Comparison of ENCODE assay signal across 18 cellular contexts in the genomic region with DNA sequence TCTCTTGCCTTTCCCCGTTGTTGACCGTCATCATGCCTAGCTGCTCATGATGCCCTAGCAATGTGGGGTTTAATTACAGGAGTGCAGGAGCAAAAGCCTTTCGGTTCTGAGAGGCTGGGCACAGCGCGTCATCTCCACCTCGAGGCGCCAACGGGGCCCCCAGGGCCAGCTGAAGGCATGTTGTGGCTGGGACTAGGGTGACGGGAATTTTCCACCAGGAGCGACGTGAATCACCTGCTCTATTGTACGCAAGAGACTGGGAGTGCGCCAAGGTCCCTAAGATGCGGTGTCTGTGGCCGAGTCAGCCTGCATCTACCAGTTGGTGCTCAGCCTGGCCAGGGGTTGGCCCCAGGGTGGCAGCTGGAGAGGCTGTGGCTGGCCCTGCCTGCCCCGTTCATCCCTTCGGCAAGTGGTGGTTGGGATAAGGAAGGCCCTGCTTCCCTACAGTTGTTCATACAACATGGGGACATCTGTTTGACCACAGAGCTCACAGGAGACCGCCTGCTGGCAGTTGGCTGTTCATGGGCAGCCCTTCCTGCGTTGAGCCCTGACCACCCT.
"Had no signal": no experiment of that assay in that cellular context is flagged by ENCODE, and none has a peak within 500 bp of the region (broad histone marks: within the 10 kb centered on the region; RNA-seq: fewer than 3 reads in every experiment).

No MANE protein-coding gene starts in this region.

- DNase-seq: activated CD4-positive, alpha-beta T cell treated with anti-CD3 and anti-CD28 coated beads for 36 hours; activated CD4-positive, alpha-beta T cell treated with anti-CD3 and anti-CD28 coated beads, Interleukin-2, amount 50 U/mL, for 48 hours; activated T-cell treated with anti-CD3 and anti-CD28 coated beads for 4 hours; body of pancreas; effector memory CD8-positive, alpha-beta T cell; esophagus squamous epithelium; heart right ventricle; mammary epithelial cell; midbrain; sigmoid colon; spleen; stimulated activated naive B cell treated with anti-CD40 and anti-IgM and Interleukin-4, amounts not matched to agents 10 μg/mL and 1 μg/mL and 100 μg/mL, for 72 hours; thyroid gland; uterus had no signal

- H3K9me3 Mint-ChIP-seq: nephron; stimulated activated naive B cell treated with anti-CD40 and anti-IgM and Interleukin-4, amounts not matched to agents 10 μg/mL and 1 μg/mL and 100 μg/mL, for 72 hours; WTC11 had no signal

- H3K36me3 Mint-ChIP-seq: activated naive CD8-positive, alpha-beta T cell; stimulated activated naive B cell treated with anti-CD40 and anti-IgM and Interleukin-4, amounts not matched to agents 10 μg/mL and 1 μg/mL and 100 μg/mL, for 72 hours; WTC11 had no signal

- H3K4me1 ChIP-seq: body of pancreas, heart right ventricle, left lung, sigmoid colon, spleen, thyroid gland, uterus had no signal

- H3K36me3 ChIP-seq: esophagus squamous epithelium, heart right ventricle, left lung, sigmoid colon, spleen, thyroid gland, uterus had no signal

- H3K27ac ChIP-seq: body of pancreas, esophagus squamous epithelium, heart right ventricle, left lung, sigmoid colon, spleen, thyroid gland, uterus had no signal

- H3K27me3 Mint-ChIP-seq: activated CD4-positive, alpha-beta T cell treated with anti-CD3 and anti-CD28 coated beads for 36 hours; activated naive CD8-positive, alpha-beta T cell; effector memory CD8-positive, alpha-beta T cell; stimulated activated naive B cell treated with anti-CD40 and anti-IgM and Interleukin-4, amounts not matched to agents 10 μg/mL and 1 μg/mL and 100 μg/mL, for 72 hours had no signal

- H3K4me3 ChIP-seq: body of pancreas, esophagus squamous epithelium, heart right ventricle, left lung, sigmoid colon, spleen, thyroid gland, uterus had no signal

- H3K9me3 ChIP-seq: body of pancreas, esophagus squamous epithelium, left lung, sigmoid colon, thyroid gland, uterus had no signal

- H3K27me3 ChIP-seq: body of pancreas, left lung, sigmoid colon, spleen, thyroid gland, uterus had no signal

- H3K27ac Mint-ChIP-seq: activated CD4-positive, alpha-beta T cell treated with anti-CD3 and anti-CD28 coated beads for 36 hours; activated naive CD8-positive, alpha-beta T cell; effector memory CD8-positive, alpha-beta T cell; nephron; stimulated activated naive B cell treated with anti-CD40 and anti-IgM and Interleukin-4, amounts not matched to agents 10 μg/mL and 1 μg/mL and 100 μg/mL, for 72 hours had no signal

- H3K4me3 Mint-ChIP-seq: activated CD4-positive, alpha-beta T cell treated with anti-CD3 and anti-CD28 coated beads for 36 hours; activated naive CD8-positive, alpha-beta T cell; effector memory CD8-positive, alpha-beta T cell; nephron; stimulated activated naive B cell treated with anti-CD40 and anti-IgM and Interleukin-4, amounts not matched to agents 10 μg/mL and 1 μg/mL and 100 μg/mL, for 72 hours; WTC11 had no signal

- H3K4me1 Mint-ChIP-seq: activated CD4-positive, alpha-beta T cell treated with anti-CD3 and anti-CD28 coated beads for 36 hours; stimulated activated naive B cell treated with anti-CD40 and anti-IgM and Interleukin-4, amounts not matched to agents 10 μg/mL and 1 μg/mL and 100 μg/mL, for 72 hours; WTC11 had no signal

- ATAC-seq: activated CD4-positive, alpha-beta T cell treated with anti-CD3 and anti-CD28 coated beads for 36 hours; body of pancreas; effector memory CD8-positive, alpha-beta T cell; left lung; stimulated activated naive B cell treated with anti-CD40 and anti-IgM and Interleukin-4, amounts not matched to agents 10 μg/mL and 1 μg/mL and 100 μg/mL, for 72 hours; WTC11 had no signal
